19 cellular contexts compared by ENCODE assay signal in genomic region chr2:30500699-30501098, GRCh38. TPM values are rescaled to one million over a fixed set of nuclear protein-coding genes. Genes with fewer than 3 reads are reported as not detected.
DNase-seq lines count a peak whose midpoint lies in the region; ATAC-seq, FAIRE-seq and TF ChIP-seq lines count a peak whose summit lies in the region.
"Had no signal": no experiment of that assay in that cellular context is flagged by ENCODE, and none has a peak within 500 bp of the region (broad histone marks: within the 10 kb centered on the region; RNA-seq: fewer than 3 reads in every experiment).

No MANE protein-coding gene starts in this region.

- no peak overlapping the region for H2AFZ ChIP-seq in K562 (ENCODE audit: low read depth, low read length)
- H2AFZ ChIP-seq: GM23248 had no signal

- WGBS in K562 (ENCODE audit: insufficient coverage, low coverage, missing lambda C conversion rate) = over 99% methylated on average over 6 of the region's 6 CpGs
- WGBS in urinary bladder = 98% methylated on average over 6 of the region's 6 CpGs

- POLR2A ChIA-PET in HEK293 (lab: Yijun Ruan, JAX) (no interaction called here), K562 (lab: Yijun Ruan, JAX) (no interaction called here)

- no peaks in the 10 kb centered on the region for H4K20me1 ChIP-seq in K562 (replicated peaks; ENCODE audit: control insufficient read depth, insufficient read depth, low read length)

- CTCF ChIA-PET in HEK293 (lab: Yijun Ruan, JAX) = no interaction called here
- CTCF ChIA-PET in K562 (lab: Yijun Ruan, JAX; ENCODE audit: low intra/inter-chr PET ratio) = no interaction called here

- H3K79me2 ChIP-seq in K562 (ENCODE audit: control insufficient read depth, insufficient read depth, low read length) = peaks cover 39% of the 10 kb centered on the region; the same call in 2 of the 3 replicates

- DNase-seq in OCI-M1 (lab: John Stamatoyannopoulos, UW) (peak; percentile 30), K562 (ENCODE audit: extremely low read depth in 1 of 4, low spot score in 3 of 4) (no peak), amygdala (lab: John Stamatoyannopoulos, UW) (no peak), left ventricle myocardium inferior (no peak)
- DNase-seq: Calu3; CD4-positive, CD25-positive, alpha-beta regulatory T cell; CD8-positive, alpha-beta T cell; DMS53; DMS79 treated with DMSO at 0.1 percent for 48 hours; GF-D8; GM23248; H7; HCEC 1CT had no signal

- H3K27me3 ChIP-seq in K562 (ENCODE audit: control insufficient read depth in 2 of 2, insufficient read depth in 2 of 2, low read length in 2 of 2) (no peaks in the 10 kb centered on the region), left ventricle myocardium inferior (ENCODE audit: low read depth) (no peaks in the 10 kb centered on the region)

- BruUV-seq in K562 (replicated peaks; lab: Mats Ljungman, UMichigan) = no TSS peak

- no peak for FAIRE-seq in K562 (lab: Jason Lieb, UNC)
- FAIRE-seq: GM12892, H1 had no signal

- intact Hi-C loops in K562 (cut with micrococcal nuclease) = no loop called here
- intact Hi-C loops in left ventricle myocardium inferior (cut with micrococcal nuclease) = no loop called here

- H3K4me2 ChIP-seq in K562 (ENCODE audit: insufficient read depth, low read length) = no peak overlapping the region

- H3K9ac ChIP-seq in K562 (ENCODE audit: insufficient read depth in 1 of 2, low read depth in 2 of 2, low read length in 2 of 2) = no peak overlapping the region
- H3K9ac ChIP-seq: GM23248 had no signal

- H3K36me3 ChIP-seq in HEK293 (ENCODE audit: control insufficient read depth in 2 of 2, insufficient read depth in 1 of 2, low read length in 2 of 2) = peaks cover 0 to 4% of the 10 kb centered on the region in 2 experiments; a peak in 1 of 3 replicates
- peaks cover 4% of the 10 kb centered on the region; the same call in 1 of the 3 replicates for H3K36me3 ChIP-seq in K562 (ENCODE audit: control insufficient read depth, insufficient read depth, low read length)
- no peaks in the 10 kb centered on the region for H3K36me3 ChIP-seq in urinary bladder (ENCODE audit: insufficient read depth)
- peaks cover 10% of the 10 kb centered on the region for H3K36me3 ChIP-seq in left ventricle myocardium inferior

- TF ChIP-seq CTCF in HEK293 (tag by site-specific recombination; IDR thresholded peaks at IDR 0.05) (no peak), K562 (IDR thresholded peaks at IDR 0.05 in 2 of 3, conservative IDR thresholded peaks at IDR 0.05 in 1 of 3; ENCODE audit: insufficient read depth in 2 of 3, low read depth in 1 of 3, low read length in 3 of 3) (no peak), left ventricle myocardium inferior (IDR thresholded peaks at IDR 0.05; ENCODE audit: borderline replicate concordance) (no peak)

- TF ChIP-seq EP300 in K562 (IDR thresholded peaks at IDR 0.05; ENCODE audit: low read length) = no peak

- TF ChIP-seq RAD21 in K562 (CRISPR knock-in tag; conservative IDR thresholded peaks at IDR 0.05 in 1 of 2, IDR thresholded peaks at IDR 0.05 in 1 of 2) = no peak

- H3K27ac ChIP-seq in HEK293 (ENCODE audit: extremely low read depth, low read depth, low read length) (no peak overlapping the region), K562 (ENCODE audit: extremely low read depth, low read depth, low read length) (no peak overlapping the region), urinary bladder (ENCODE audit: low read depth) (peak overlapping the region; percentile 5), left ventricle myocardium inferior (replicated peaks) (no peak overlapping the region)
- H3K27ac ChIP-seq: C4-2B, GM23248 had no signal

- H3K4me3 ChIP-seq in HEK293 (ENCODE audit: low read depth, low read length) = no peak overlapping the region
- no peak overlapping the region for H3K4me3 ChIP-seq in K562
- H3K4me3 ChIP-seq in urinary bladder (ENCODE audit: low read depth, low read length) = no peak overlapping the region
- no peak overlapping the region for H3K4me3 ChIP-seq in left ventricle myocardium inferior
- H3K4me3 ChIP-seq: GM23248 had no signal

- H3K4me1 ChIP-seq in HEK293 (ENCODE audit: control insufficient read depth, insufficient read depth, low read length) = peaks cover 10% of the 10 kb centered on the region
- no peaks in the 10 kb centered on the region; a peak in 1 of 5 replicates for H3K4me1 ChIP-seq in K562 (replicated peaks in 1 of 2; ENCODE audit: control insufficient read depth in 2 of 2, insufficient read depth in 2 of 2, low read length in 2 of 2)
- no peaks in the 10 kb centered on the region for H3K4me1 ChIP-seq in urinary bladder (ENCODE audit: insufficient read depth)
- peaks cover 44% of the 10 kb centered on the region for H3K4me1 ChIP-seq in left ventricle myocardium inferior

- ATAC-seq in K562 (no peak), GM21737 (IDR thresholded peaks at IDR 0.05; ENCODE audit: unreplicated experiment) (no peak)
- ATAC-seq: CD8-positive, alpha-beta T cell had no signal

- no peak for TF ChIP-seq POLR2A in K562 (conservative IDR thresholded peaks at IDR 0.05)

- in situ Hi-C loops in K562 (cut with MboI) = no loop called here

- H3K9me3 ChIP-seq in HEK293 (ENCODE audit: control insufficient read depth, insufficient read depth, low read depth, low read length) (no peaks in the 10 kb centered on the region), K562 (replicated peaks; ENCODE audit: control insufficient read depth, insufficient read depth, low read depth, low read length) (peaks cover 9% of the 10 kb centered on the region), left ventricle myocardium inferior (replicated peaks) (peaks cover 42% of the 10 kb centered on the region)

- H3K9me1 ChIP-seq in K562 (ENCODE audit: control insufficient read depth, insufficient read depth, low read length) = no peaks in the 10 kb centered on the region

TF ChIP-seq in HEK293, 187 proteins besides CTCF, POLR2A, EP300 and RAD21:
- TF ChIP-seq SETDB1 (IDR thresholded peaks at IDR 0.05; ENCODE audit: insufficient read length, low read length) (peak; percentile 66), ZSCAN4 (tag by site-specific recombination; IDR thresholded peaks at IDR 0.05) (0 out of 2 replicates have a peak, but pooled peaks have one; percentile 59), ZNF335 (tag by site-specific recombination; conservative IDR thresholded peaks at IDR 0.05) (no peak)

TF ChIP-seq in K562, 482 proteins besides CTCF, POLR2A, EP300 and RAD21:
- TF ChIP-seq TRIM28 (IDR thresholded peaks at IDR 0.05) (peak; percentile 71; the same call in 1 of the 2 replicates), CBX1 (IDR thresholded peaks at IDR 0.05; ENCODE audit: low read depth) (0 out of 2 replicates have a peak, but pooled peaks have one; percentile 46), CREM (IDR thresholded peaks at IDR 0.05; ENCODE audit: low read depth) (no peak), ZNF280A (IDR thresholded peaks at IDR 0.05; ENCODE audit: low read depth, partially characterized antibody) (peak; percentile 25), POLR2AphosphoS2 (IDR thresholded peaks at IDR 0.05; ENCODE audit: low read length) (no peak), EHMT2 (IDR thresholded peaks at IDR 0.05) (0 out of 2 replicates have a peak, but pooled peaks have one; percentile 17), CBX3 (IDR thresholded peaks at IDR 0.05; ENCODE audit: borderline replicate concordance in 1 of 2, low read length in 2 of 2) (peak in 1 of 2 experiments; percentile 75; a peak in 2 of 3 replicates), ZNF175 (CRISPR knock-in tag; IDR thresholded peaks at IDR 0.05; ENCODE audit: low read depth) (no peak)

RNA-seq across cellular contexts. Expression of gene LCLAT1, which starts 53.7 kb away (rescaled TPM):
- 59.6 and 95.0 TPM in 2 replicates for total RNA-seq in K562 (2011; cell fraction: chromatin; rRNA removed; ENCODE audit: low replicate concordance)
- total RNA-seq in K562 (2011; cell fraction: nucleolus; rRNA removed) = 20.0 and 25.8 TPM in 2 replicates
- 38.7 and 54.7 TPM in 2 replicates for total RNA-seq in K562 (2011; cell fraction: nucleoplasm; rRNA removed)
- total RNA-seq in K562 (2014; rRNA removed) (12.1 and 12.2 TPM in 2 replicates), K562 (2014; rRNA removed; fragmentation: Illumina TruSeq; extraction: Trizol) (27.0 and 27.1 TPM in 2 replicates), K562 (2015; rRNA removed; fragmentation: Illumina TruSeq; extraction: Trizol) (21.5 and 22.9 TPM in 2 replicates), K562 (2021) (28.6 and 29.7 TPM in 2 replicates), urinary bladder (22.8 TPM), left ventricle myocardium inferior (41.0 TPM)
- polyA plus RNA-seq in K562 (2011; rRNA removed) (15.4 and 25.4 TPM in 2 replicates), K562 (2014; fragmentation: Illumina TruSeq; extraction: Trizol) (10.3 and 12.8 TPM in 2 replicates), K562 (2014; fragmentation: Nextera tagmentation; extraction: Ambion mirVana) (10 to 100 TPM; 29.4 to 63.3 TPM), K562 (2014; rRNA removed) (8.9 and 12.6 TPM in 2 replicates), urinary bladder (4.5 TPM)
- polyA plus RNA-seq in K562 (2011; cell fraction: cytosol; rRNA removed) = 7.2 and 9.5 TPM in 2 replicates
- 7.9 and 10.6 TPM in 2 replicates for polyA plus RNA-seq in K562 (2011; cell fraction: nucleus; rRNA removed)
- 4.2 and 6.3 TPM in 2 replicates for polyA plus RNA-seq in K562 (2012)
- polyA minus RNA-seq in K562 (2011; rRNA and poly(A)+ RNA removed) = 84.0 and 84.7 TPM in 2 replicates
- 17.6 and 25.5 TPM in 2 replicates for polyA minus RNA-seq in K562 (2011; cell fraction: cytosol; rRNA and poly(A)+ RNA removed)
- 28.4 and 38.2 TPM in 2 replicates for polyA minus RNA-seq in K562 (2011; cell fraction: nucleus; rRNA and poly(A)+ RNA removed)

Comparison
In these comparisons a context has a peak if more than half of its experiments do, and no peak if none do; other contexts are left out.
1. Of the 44 proteins assayed by ChIP-seq in both K562 and HEK293: peak only in K562: TRIM28; only in HEK293: SETDB1; in both: none; in neither: 42.